In the genomic region with DNA sequence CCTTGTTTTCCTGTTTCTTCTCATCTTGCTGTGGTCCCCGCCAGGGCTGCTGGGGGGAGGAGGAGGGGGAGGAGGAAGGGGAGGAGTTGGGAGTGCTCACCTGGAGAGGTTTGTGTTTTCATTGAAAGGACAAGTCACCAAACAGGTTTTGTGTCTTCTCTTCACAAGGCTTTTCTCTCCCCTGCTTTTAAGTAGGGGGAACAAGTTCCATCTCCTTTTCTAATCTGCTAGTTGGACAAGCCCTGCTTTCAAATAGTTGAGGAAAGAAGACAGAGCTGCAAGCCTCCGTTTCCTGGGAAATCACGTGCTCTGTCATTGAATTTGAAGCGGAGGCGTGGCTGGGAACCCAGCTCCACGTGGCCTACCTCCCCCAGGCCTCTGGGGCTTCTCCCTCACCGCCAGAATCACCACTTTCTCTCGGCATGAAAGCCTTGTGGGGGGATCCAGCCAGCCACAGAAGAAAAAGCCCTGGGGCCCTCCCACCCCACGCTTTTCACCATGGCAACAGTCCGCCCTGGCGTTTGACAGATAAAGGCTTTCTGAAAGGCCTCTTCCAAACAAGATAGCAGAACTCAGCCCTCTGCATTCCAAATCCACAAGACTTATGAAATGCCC, we compare ENCODE assay signal across 1 cellular context.
TF ChIP-seq lines count a peak whose summit lies in the region.

No MANE protein-coding gene starts in this region.

TF ChIP-seq in K562, 482 proteins besides CTCF, POLR2A, EP300 and RAD21 (continued from another document and continues in another):
- no peak for TF ChIP-seq THRB (CRISPR knock-in tag; conservative IDR thresholded peaks at IDR 0.05)
- no peak for TF ChIP-seq E2F5 (CRISPR knock-in tag; IDR thresholded peaks at IDR 0.05)
- TF ChIP-seq HMBOX1 (IDR thresholded peaks at IDR 0.05), result 0 out of 2 replicates have a peak, but pooled peaks have one; percentile 30
- TF ChIP-seq ZNF551 (CRISPR knock-in tag; IDR thresholded peaks at IDR 0.05), result no peak
- no peak for TF ChIP-seq ZFPM2 (CRISPR knock-in tag; IDR thresholded peaks at IDR 0.05)
- TF ChIP-seq PRMT5 (CRISPR knock-in tag; IDR thresholded peaks at IDR 0.05), result no peak
- no peak for TF ChIP-seq TAF15 (IDR thresholded peaks at IDR 0.05; ENCODE audit: low read depth, low read length)
- TF ChIP-seq ZBTB26 (CRISPR knock-in tag; IDR thresholded peaks at IDR 0.05), result no peak
- TF ChIP-seq, protein P1, sequence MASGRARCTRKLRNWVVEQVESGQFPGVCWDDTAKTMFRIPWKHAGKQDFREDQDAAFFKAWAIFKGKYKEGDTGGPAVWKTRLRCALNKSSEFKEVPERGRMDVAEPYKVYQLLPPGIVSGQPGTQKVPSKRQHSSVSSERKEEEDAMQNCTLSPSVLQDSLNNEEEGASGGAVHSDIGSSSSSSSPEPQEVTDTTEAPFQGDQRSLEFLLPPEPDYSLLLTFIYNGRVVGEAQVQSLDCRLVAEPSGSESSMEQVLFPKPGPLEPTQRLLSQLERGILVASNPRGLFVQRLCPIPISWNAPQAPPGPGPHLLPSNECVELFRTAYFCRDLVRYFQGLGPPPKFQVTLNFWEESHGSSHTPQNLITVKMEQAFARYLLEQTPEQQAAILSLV (tag; IDR thresholded peaks at IDR 0.05), result no peak
- peak; percentile 48; the same call in 1 of the 2 replicates for TF ChIP-seq DPF2 (IDR thresholded peaks at IDR 0.05)
- TF ChIP-seq, protein P2, sequence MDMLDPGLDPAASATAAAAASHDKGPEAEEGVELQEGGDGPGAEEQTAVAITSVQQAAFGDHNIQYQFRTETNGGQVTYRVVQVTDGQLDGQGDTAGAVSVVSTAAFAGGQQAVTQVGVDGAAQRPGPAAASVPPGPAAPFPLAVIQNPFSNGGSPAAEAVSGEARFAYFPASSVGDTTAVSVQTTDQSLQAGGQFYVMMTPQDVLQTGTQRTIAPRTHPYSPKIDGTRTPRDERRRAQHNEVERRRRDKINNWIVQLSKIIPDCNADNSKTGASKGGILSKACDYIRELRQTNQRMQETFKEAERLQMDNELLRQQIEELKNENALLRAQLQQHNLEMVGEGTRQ (CRISPR knock-in tag; IDR thresholded peaks at IDR 0.05), result peak; percentile 91
- TF ChIP-seq HSF4 (CRISPR knock-in tag; IDR thresholded peaks at IDR 0.05; ENCODE audit: borderline replicate concordance), result no peak
- TF ChIP-seq MEF2D (tag; conservative IDR thresholded peaks at IDR 0.05; ENCODE audit: low read depth), result no peak
- TF ChIP-seq, protein P3, sequence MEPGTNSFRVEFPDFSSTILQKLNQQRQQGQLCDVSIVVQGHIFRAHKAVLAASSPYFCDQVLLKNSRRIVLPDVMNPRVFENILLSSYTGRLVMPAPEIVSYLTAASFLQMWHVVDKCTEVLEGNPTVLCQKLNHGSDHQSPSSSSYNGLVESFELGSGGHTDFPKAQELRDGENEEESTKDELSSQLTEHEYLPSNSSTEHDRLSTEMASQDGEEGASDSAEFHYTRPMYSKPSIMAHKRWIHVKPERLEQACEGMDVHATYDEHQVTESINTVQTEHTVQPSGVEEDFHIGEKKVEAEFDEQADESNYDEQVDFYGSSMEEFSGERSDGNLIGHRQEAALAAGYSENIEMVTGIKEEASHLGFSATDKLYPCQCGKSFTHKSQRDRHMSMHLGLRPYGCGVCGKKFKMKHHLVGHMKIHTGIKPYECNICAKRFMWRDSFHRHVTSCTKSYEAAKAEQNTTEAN (CRISPR knock-in tag; IDR thresholded peaks at IDR 0.05), result no peak
- TF ChIP-seq SREBF1 (IDR thresholded peaks at IDR 0.05; ENCODE audit: borderline replicate concordance, low read depth, low read length), result no peak
- no peak for TF ChIP-seq ZNF695 (CRISPR knock-in tag; IDR thresholded peaks at IDR 0.05)
- TF ChIP-seq PCBP2 (IDR thresholded peaks at IDR 0.05; ENCODE audit: low read depth, low read length, poor library complexity, severe bottlenecking), result no peak
- TF ChIP-seq DDX20 (tag; IDR thresholded peaks at IDR 0.05; ENCODE audit: low read depth), result no peak
- TF ChIP-seq, protein P4, sequence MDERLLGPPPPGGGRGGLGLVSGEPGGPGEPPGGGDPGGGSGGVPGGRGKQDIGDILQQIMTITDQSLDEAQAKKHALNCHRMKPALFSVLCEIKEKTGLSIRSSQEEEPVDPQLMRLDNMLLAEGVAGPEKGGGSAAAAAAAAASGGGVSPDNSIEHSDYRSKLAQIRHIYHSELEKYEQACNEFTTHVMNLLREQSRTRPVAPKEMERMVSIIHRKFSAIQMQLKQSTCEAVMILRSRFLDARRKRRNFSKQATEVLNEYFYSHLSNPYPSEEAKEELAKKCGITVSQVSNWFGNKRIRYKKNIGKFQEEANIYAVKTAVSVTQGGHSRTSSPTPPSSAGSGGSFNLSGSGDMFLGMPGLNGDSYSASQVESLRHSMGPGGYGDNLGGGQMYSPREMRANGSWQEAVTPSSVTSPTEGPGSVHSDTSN (CRISPR knock-in tag; IDR thresholded peaks at IDR 0.05; ENCODE audit: low read depth), result no peak
- TF ChIP-seq, protein P4 (tag; conservative IDR thresholded peaks at IDR 0.05; ENCODE audit: low read depth), result peak; percentile 54
- TF ChIP-seq, protein P5, sequence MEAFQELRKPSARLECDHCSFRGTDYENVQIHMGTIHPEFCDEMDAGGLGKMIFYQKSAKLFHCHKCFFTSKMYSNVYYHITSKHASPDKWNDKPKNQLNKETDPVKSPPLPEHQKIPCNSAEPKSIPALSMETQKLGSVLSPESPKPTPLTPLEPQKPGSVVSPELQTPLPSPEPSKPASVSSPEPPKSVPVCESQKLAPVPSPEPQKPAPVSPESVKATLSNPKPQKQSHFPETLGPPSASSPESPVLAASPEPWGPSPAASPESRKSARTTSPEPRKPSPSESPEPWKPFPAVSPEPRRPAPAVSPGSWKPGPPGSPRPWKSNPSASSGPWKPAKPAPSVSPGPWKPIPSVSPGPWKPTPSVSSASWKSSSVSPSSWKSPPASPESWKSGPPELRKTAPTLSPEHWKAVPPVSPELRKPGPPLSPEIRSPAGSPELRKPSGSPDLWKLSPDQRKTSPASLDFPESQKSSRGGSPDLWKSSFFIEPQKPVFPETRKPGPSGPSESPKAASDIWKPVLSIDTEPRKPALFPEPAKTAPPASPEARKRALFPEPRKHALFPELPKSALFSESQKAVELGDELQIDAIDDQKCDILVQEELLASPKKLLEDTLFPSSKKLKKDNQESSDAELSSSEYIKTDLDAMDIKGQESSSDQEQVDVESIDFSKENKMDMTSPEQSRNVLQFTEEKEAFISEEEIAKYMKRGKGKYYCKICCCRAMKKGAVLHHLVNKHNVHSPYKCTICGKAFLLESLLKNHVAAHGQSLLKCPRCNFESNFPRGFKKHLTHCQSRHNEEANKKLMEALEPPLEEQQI (IDR thresholded peaks at IDR 0.05), result 0 out of 2 replicates have a peak, but pooled peaks have one; percentile 32
- TF ChIP-seq ZNF507 (tag; conservative IDR thresholded peaks at IDR 0.05), result no peak
- no peak for TF ChIP-seq PYGO2 (tag; IDR thresholded peaks at IDR 0.05)
- no peak for TF ChIP-seq ZNF785 (CRISPR knock-in tag; IDR thresholded peaks at IDR 0.05)
- TF ChIP-seq POLR2H (tag; IDR thresholded peaks at IDR 0.05; ENCODE audit: low read depth), result no peak
- no peak for TF ChIP-seq KAT2B (IDR thresholded peaks at IDR 0.05; ENCODE audit: low read depth, low read length)
- TF ChIP-seq POLR3G (IDR thresholded peaks at IDR 0.05; ENCODE audit: extremely low read depth, insufficient read length, insufficient replicate concordance), result no peak
- no peak for TF ChIP-seq NR2F6 (CRISPR knock-in tag; IDR thresholded peaks at IDR 0.05)
- no peak for TF ChIP-seq PHB2 (IDR thresholded peaks at IDR 0.05; ENCODE audit: low read depth)
- peak; percentile 34; the same call in 1 of the 2 replicates for TF ChIP-seq ARID1B (IDR thresholded peaks at IDR 0.05)
- no peak for TF ChIP-seq ERF (CRISPR knock-in tag; IDR thresholded peaks at IDR 0.05)
- TF ChIP-seq THRA (IDR thresholded peaks at IDR 0.05), result no peak
- no peak for TF ChIP-seq ZNF3 (CRISPR knock-in tag; IDR thresholded peaks at IDR 0.05)
- TF ChIP-seq SMAD4 (CRISPR knock-in tag; conservative IDR thresholded peaks at IDR 0.05), result peak; percentile 60; the same call in 1 of the 2 replicates
- TF ChIP-seq HES1 (IDR thresholded peaks at IDR 0.05; ENCODE audit: low read depth), result no peak
- no peak for TF ChIP-seq ZNF655 (CRISPR knock-in tag; IDR thresholded peaks at IDR 0.05)
- peak in 1 of 2 experiments; percentile 3; a peak in 1 of 4 replicates for TF ChIP-seq TEAD1 (CRISPR knock-in tag; IDR thresholded peaks at IDR 0.05)
- no peak for TF ChIP-seq SAFB (IDR thresholded peaks at IDR 0.05; ENCODE audit: borderline replicate concordance, low read depth, low read length)
- no peak for TF ChIP-seq ZNF57 (CRISPR knock-in tag; IDR thresholded peaks at IDR 0.05)
- TF ChIP-seq FOXK1 (CRISPR knock-in tag; IDR thresholded peaks at IDR 0.05; ENCODE audit: borderline replicate concordance), result no peak
- TF ChIP-seq ZNF740 (CRISPR knock-in tag; IDR thresholded peaks at IDR 0.05), result peak; percentile 58
- no peak for TF ChIP-seq ZNF740 (tag; IDR thresholded peaks at IDR 0.05)
- TF ChIP-seq NFATC3 (IDR thresholded peaks at IDR 0.05), result no peak
